ENCODE assay signal across 11 cellular contexts in the genomic region with DNA sequence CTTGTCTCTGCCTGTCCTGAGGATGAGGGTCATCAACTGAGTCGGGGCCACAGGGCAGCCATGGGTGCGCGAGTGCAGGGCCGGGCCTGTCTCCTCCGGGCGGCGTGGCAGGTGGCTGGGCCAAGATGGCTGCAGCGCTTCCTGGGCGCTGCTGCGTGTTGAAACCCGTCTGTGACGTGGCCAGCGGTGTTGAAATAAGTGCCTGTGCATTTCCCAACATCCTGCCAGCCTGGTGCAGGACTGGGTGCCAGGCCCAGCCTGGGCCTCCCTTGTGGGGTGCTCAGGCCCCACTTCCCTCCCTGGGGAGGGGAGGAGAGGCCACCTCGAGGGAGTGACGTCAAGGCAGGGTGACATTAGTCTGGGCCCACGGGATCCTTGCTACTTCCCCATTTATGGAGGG. TPM values are rescaled to one million over a fixed set of nuclear protein-coding genes. Genes with fewer than 3 reads are reported as not detected.
DNase-seq lines count a peak whose midpoint lies in the region; ATAC-seq, FAIRE-seq and TF ChIP-seq lines count a peak whose summit lies in the region.
"Had no signal": no experiment of that assay in that cellular context is flagged by ENCODE, and none has a peak within 500 bp of the region (broad histone marks: within the 10 kb centered on the region; RNA-seq: fewer than 3 reads in every experiment).

No MANE protein-coding gene starts in this region.

- H3K27ac ChIP-seq in esophagus squamous epithelium = peak overlapping the region; percentile 89 to 96 (median 94)
- peak overlapping the region; percentile 27 to 53 (median 36) for H3K27ac ChIP-seq in transverse colon

- intact Hi-C loops in esophagus squamous epithelium (cut with DNase I) = no loop called here
- intact Hi-C loops in mucosa of descending colon (cut with DNase I, micrococcal nuclease) = no loop called here
- intact Hi-C loops in transverse colon (cut with DNase I; ENCODE audit: low total_unique reads) = loop anchor here (1.0 kb wide), 1 partner anchor 48 kb away; no protein-coding TSS in a partner anchor

- no peaks in the 10 kb centered on the region for H3K27me3 ChIP-seq in esophagus squamous epithelium
- no peaks in the 10 kb centered on the region for H3K27me3 ChIP-seq in transverse colon

- TF ChIP-seq CTCF in esophagus squamous epithelium (IDR thresholded peaks at IDR 0.05) (no peak), mucosa of descending colon (IDR thresholded peaks at IDR 0.05) (no peak), transverse colon (IDR thresholded peaks at IDR 0.05) (no peak)

- no peak for TF ChIP-seq EP300 in transverse colon (IDR thresholded peaks at IDR 0.05; ENCODE audit: low read depth)

- in situ Hi-C loops in transverse colon (cut with MboI; ENCODE audit: low pct_ligation_motif_present in 1 of 4, low pct_unique_long_range_greater_than_20kb in 1 of 4, low sequenced_read_pairs in 3 of 4) = no loop called here

- no peak for FAIRE-seq in GM12892 (lab: Jason Lieb, UNC)

- H3K36me3 ChIP-seq in esophagus squamous epithelium = no peaks in the 10 kb centered on the region
- H3K36me3 ChIP-seq in mucosa of descending colon (ENCODE audit: low read depth) = no peaks in the 10 kb centered on the region
- H3K36me3 ChIP-seq in transverse colon = no peaks in the 10 kb centered on the region
- H3K36me3 ChIP-seq: thoracic aorta had no signal

- H3K4me3 ChIP-seq in esophagus squamous epithelium = no peak overlapping the region
- no peak overlapping the region for H3K4me3 ChIP-seq in mucosa of descending colon
- no peak overlapping the region for H3K4me3 ChIP-seq in transverse colon
- H3K4me3 ChIP-seq: thoracic aorta had no signal

- peak; percentile 17 for ATAC-seq in mucosa of descending colon
- ATAC-seq in HG03097 (IDR thresholded peaks at IDR 0.05; ENCODE audit: low FRiP score, unreplicated experiment) = no peak
- no peak for ATAC-seq in GM18520 (IDR thresholded peaks at IDR 0.05; ENCODE audit: unreplicated experiment)

- 33 to 36% methylated on average over 1 to 2 of the region's 16 CpGs for WGBS in esophagus squamous epithelium, 2 donors
- 83% methylated on average over 11 of the region's 16 CpGs; no CpG with 5 or more reads in 1 of the 2 donors for WGBS in transverse colon (ENCODE audit: low coverage in 1 of 2), 2 donors

- H3K9me3 ChIP-seq in esophagus squamous epithelium = no peaks in the 10 kb centered on the region
- no peaks in the 10 kb centered on the region for H3K9me3 ChIP-seq in mucosa of descending colon
- H3K9me3 ChIP-seq in transverse colon = no peaks in the 10 kb centered on the region
- H3K9me3 ChIP-seq: thoracic aorta had no signal

- TF ChIP-seq POLR2A in esophagus squamous epithelium (IDR thresholded peaks at IDR 0.05) (peak in 2 of 4 donors; percentile 30 to 76), transverse colon (IDR thresholded peaks at IDR 0.05) (no peak), GM12892 (IDR thresholded peaks at IDR 0.05; ENCODE audit: low read depth, low read length) (no peak)

- H3K4me1 ChIP-seq in esophagus squamous epithelium (peaks cover 89 to 96% (median 90%) of the 10 kb centered on the region in 3 donors), mucosa of descending colon (ENCODE audit: low read depth) (peaks cover 53% of the 10 kb centered on the region), transverse colon (peaks cover 42 to 64% (median 53%) of the 10 kb centered on the region in 4 donors)

- DNase-seq in SIG-M5 treated with dmso at 0.1 percent for 504 hours (lab: John Stamatoyannopoulos, UW; ENCODE audit: unreplicated experiment) (peak; percentile 85), esophagus squamous epithelium (lab: John Stamatoyannopoulos, UW) (no peak), mucosa of descending colon (peak in 1 of 3 donors; percentile 80), transverse colon (peak; percentile 53), GM12892 (ENCODE audit: insufficient read length) (no peak)
- DNase-seq in activated naive CD4-positive, alpha-beta T cell treated with anti-CD3 and anti-CD28 coated beads, Interleukin-2, amount 50 U/mL, for 16 hours = no peak
- DNase-seq: NCI-H510A; stimulated activated CD4-positive, alpha-beta T cell treated with anti-CD3 and anti-CD28 coated beads, Interleukin-1b, Interleukin-23, amount 100 ng/mL, for 48 hours had no signal

RNA-seq across cellular contexts. Expression of a gene that starts 45.5 kb away (rescaled TPM):
- 10 to 100 TPM; 41.8 to 83.1 (median 50.4) TPM for total RNA-seq in esophagus squamous epithelium
- total RNA-seq in mucosa of descending colon = 100 to 1,000 TPM in 1 of 3 donors, 10 to 100 TPM in 2; 75.2 to 101 (median 85.3) TPM
- total RNA-seq in transverse colon = 10 to 100 TPM; 27.3 to 70.5 (median 58.6) TPM
- 19.7 TPM for polyA plus RNA-seq in GM12892 (2012; ENCODE audit: missing spikeins)

Comparison
In these comparisons a context has a peak if more than half of its experiments do, and no peak if none do; other contexts are left out.
1. DNase-seq: peak in SIG-M5 treated with dmso at 0.1 percent for 504 hours (single experiment) and transverse colon (single experiment); none in esophagus squamous epithelium (single experiment), GM12892 (single experiment) and activated naive CD4-positive, alpha-beta T cell treated with anti-CD3 and anti-CD28 coated beads, Interleukin-2, amount 50 U/mL, for 16 hours (single experiment).